8 cellular contexts compared by ENCODE assay signal in genomic region chr12:57590536-57590891, GRCh38. TPM values are rescaled to one million over a fixed set of nuclear protein-coding genes. Genes with fewer than 3 reads are reported as not detected.
A peak's percentile ranks its signal among the peaks of the same experiment; 100 is the strongest.
DNase-seq lines count a peak whose midpoint lies in the region; ATAC-seq, FAIRE-seq and TF ChIP-seq lines count a peak whose summit lies in the region.

No MANE protein-coding gene starts in this region.

- H3K36me3 ChIP-seq in kidney (ENCODE audit: control insufficient read depth in 1 of 2, insufficient read depth in 2 of 2, low read length in 2 of 2) (no peaks in the 10 kb centered on the region), thymus (ENCODE audit: control insufficient read depth, insufficient read depth) (peaks cover 4% of the 10 kb centered on the region)

- peak overlapping the region; percentile 87 for H3K4me3 Mint-ChIP-seq in activated T-cell treated with anti-CD3 and anti-CD28 coated beads, Interleukin-2, amount 50 U/mL, for 24 hours
- peak overlapping the region; percentile 86 for H3K4me3 Mint-ChIP-seq in activated T-helper 2 cell treated with anti-CD3 and anti-CD28 coated beads, Interferon-gamma antibody, Interleukin-2, Interleukin-4, amounts not matched to agents 10 μg/mL and 5 μg/mL and 100 μg/mL, durations not matched to agents 14 hours and 24 hours and 36 hours (ENCODE audit: low read depth)

- no peak for FAIRE-seq in kidney (lab: Jason Lieb, UNC)

- H3K9ac ChIP-seq in kidney (ENCODE audit: low read length in 2 of 2), result peak overlapping the region; percentile 29 to 62

- peaks cover 28% of the 10 kb centered on the region for H3K4me1 Mint-ChIP-seq in activated T-cell treated with anti-CD3 and anti-CD28 coated beads, Interleukin-2, amount 50 U/mL, for 24 hours (ENCODE audit: low read depth)
- H3K4me1 Mint-ChIP-seq in activated T-helper 2 cell treated with anti-CD3 and anti-CD28 coated beads, Interferon-gamma antibody, Interleukin-2, Interleukin-4, amounts not matched to agents 10 μg/mL and 5 μg/mL and 100 μg/mL, durations not matched to agents 14 hours and 24 hours and 36 hours (ENCODE audit: low read depth), result peaks cover 16% of the 10 kb centered on the region

- intact Hi-C loops in activated T-helper 2 cell treated with anti-CD3 and anti-CD28 coated beads, Interferon-gamma antibody, Interleukin-2, Interleukin-4, amounts not matched to agents 10 μg/mL and 5 μg/mL and 100 μg/mL, durations not matched to agents 14 hours and 24 hours and 36 hours (cut with micrococcal nuclease), result loop anchor here (2.0 kb wide), 1 partner anchor 68 kb away; the partner anchor contains the start of gene MBD6
- intact Hi-C loops in kidney (cut with DNase I) (no loop called here), head of caudate nucleus (cut with DNase I) (no loop called here)

- H3K27me3 Mint-ChIP-seq in activated T-cell treated with anti-CD3 and anti-CD28 coated beads, Interleukin-2, amount 50 U/mL, for 24 hours, result no peaks in the 10 kb centered on the region
- no peaks in the 10 kb centered on the region for H3K27me3 Mint-ChIP-seq in activated T-helper 2 cell treated with anti-CD3 and anti-CD28 coated beads, Interferon-gamma antibody, Interleukin-2, Interleukin-4, amounts not matched to agents 10 μg/mL and 5 μg/mL and 100 μg/mL, durations not matched to agents 14 hours and 24 hours and 36 hours (ENCODE audit: low read depth)

- H3K9me3 ChIP-seq in kidney (ENCODE audit: control insufficient read depth in 1 of 2, low read length in 2 of 2) (no peaks in the 10 kb centered on the region), thymus (ENCODE audit: control insufficient read depth) (no peaks in the 10 kb centered on the region)

- H3K27ac ChIP-seq in kidney (ENCODE audit: low read depth in 2 of 2, low read length in 2 of 2), result peak overlapping the region; percentile 67 to 84
- H3K27ac ChIP-seq in thymus (ENCODE audit: low read depth), result peak overlapping the region; percentile 75

- H3K4me1 ChIP-seq in kidney (ENCODE audit: control insufficient read depth in 1 of 2, insufficient read depth in 1 of 2, low read depth in 1 of 2, low read length in 2 of 2), result peaks cover 0 to 7% of the 10 kb centered on the region in 2 donors
- peaks cover 15% of the 10 kb centered on the region for H3K4me1 ChIP-seq in thymus (ENCODE audit: control insufficient read depth, insufficient read depth, low read length)

- H3K4me3 ChIP-seq in kidney (ENCODE audit: low read length in 2 of 2), result peak overlapping the region; percentile 78 to 85
- peak overlapping the region; percentile 90 for H3K4me3 ChIP-seq in thymus (ENCODE audit: low read length)

- TF ChIP-seq CTCF in kidney (IDR thresholded peaks at IDR 0.05; ENCODE audit: borderline replicate concordance, extremely low read depth, insufficient read depth), result no peak

- H3K27me3 ChIP-seq in thymus (ENCODE audit: control insufficient read depth, insufficient read depth), result peaks cover 8% of the 10 kb centered on the region

- WGBS in thymus, result 15% methylated on average over 4 of the region's 4 CpGs

- H3K36me3 Mint-ChIP-seq in activated T-cell treated with anti-CD3 and anti-CD28 coated beads, Interleukin-2, amount 50 U/mL, for 24 hours (ENCODE audit: low read depth), result peaks cover 20% of the 10 kb centered on the region
- H3K36me3 Mint-ChIP-seq in activated T-helper 2 cell treated with anti-CD3 and anti-CD28 coated beads, Interferon-gamma antibody, Interleukin-2, Interleukin-4, amounts not matched to agents 10 μg/mL and 5 μg/mL and 100 μg/mL, durations not matched to agents 14 hours and 24 hours and 36 hours (ENCODE audit: low read depth), result peaks cover 9% of the 10 kb centered on the region

- no peak for DNase-seq in activated T-cell treated with anti-CD3 and anti-CD28 coated beads, Interleukin-2, amount 50 U/mL, for 24 hours
- DNase-seq in activated T-cell treated with anti-CD3 and anti-CD28 coated beads, Interleukin-2, amount 50 U/mL, for 48 hours, result no peak
- DNase-seq in activated T-helper 2 cell treated with anti-CD3 and anti-CD28 coated beads, Interferon-gamma antibody, Interleukin-2, Interleukin-4, amounts not matched to agents 10 μg/mL and 5 μg/mL and 100 μg/mL, durations not matched to agents 14 hours and 24 hours and 36 hours (ENCODE audit: low spot score), result no peak
- DNase-seq in kidney, result no peak
- no peak for DNase-seq in head of caudate nucleus
- DNase-seq in NK-92 (lab: John Stamatoyannopoulos, UW; ENCODE audit: unreplicated experiment), result no peak

- H3K9me3 Mint-ChIP-seq in activated T-cell treated with anti-CD3 and anti-CD28 coated beads, Interleukin-2, amount 50 U/mL, for 24 hours, result no peaks in the 10 kb centered on the region
- H3K9me3 Mint-ChIP-seq in activated T-helper 2 cell treated with anti-CD3 and anti-CD28 coated beads, Interferon-gamma antibody, Interleukin-2, Interleukin-4, amounts not matched to agents 10 μg/mL and 5 μg/mL and 100 μg/mL, durations not matched to agents 14 hours and 24 hours and 36 hours, result no peaks in the 10 kb centered on the region

- H3K27ac Mint-ChIP-seq in activated T-cell treated with anti-CD3 and anti-CD28 coated beads, Interleukin-2, amount 50 U/mL, for 24 hours, result peak overlapping the region; percentile 86
- H3K27ac Mint-ChIP-seq in activated T-helper 2 cell treated with anti-CD3 and anti-CD28 coated beads, Interferon-gamma antibody, Interleukin-2, Interleukin-4, amounts not matched to agents 10 μg/mL and 5 μg/mL and 100 μg/mL, durations not matched to agents 14 hours and 24 hours and 36 hours, result peak overlapping the region; percentile 41

- ATAC-seq in HG03460 (IDR thresholded peaks at IDR 0.05; ENCODE audit: unreplicated experiment), result no peak

RNA-seq across cellular contexts. Expression of gene PIP4K2C, which starts 0.5 kb away (rescaled TPM):
- total RNA-seq in activated T-helper 2 cell treated with anti-CD3 and anti-CD28 coated beads, Interferon-gamma antibody, Interleukin-2, Interleukin-4, amounts not matched to agents 10 μg/mL and 5 μg/mL and 100 μg/mL, durations not matched to agents 14 hours and 24 hours and 36 hours, result 23.2 and 24.6 TPM in 2 replicates
- total RNA-seq in kidney, result 52.4 TPM
- polyA plus RNA-seq in kidney (ENCODE audit: insufficient read depth, low read depth, low replicate concordance) (43.2 TPM), thymus (14.4 TPM)

RNA-seq across cellular contexts. Expression of gene DTX3, which starts 14.1 kb away (rescaled TPM):
- total RNA-seq in activated T-helper 2 cell treated with anti-CD3 and anti-CD28 coated beads, Interferon-gamma antibody, Interleukin-2, Interleukin-4, amounts not matched to agents 10 μg/mL and 5 μg/mL and 100 μg/mL, durations not matched to agents 14 hours and 24 hours and 36 hours, result 17.7 and 21.7 TPM in 2 replicates
- total RNA-seq in kidney, result 34.5 TPM
- polyA plus RNA-seq in kidney (ENCODE audit: insufficient read depth, low read depth, low replicate concordance) (41.2 TPM), thymus (36.8 TPM)

RNA-seq across cellular contexts. Expression of gene ARHGEF25, which starts 20.7 kb away (rescaled TPM):
- 1.9 and 2.3 TPM in 2 replicates for total RNA-seq in activated T-helper 2 cell treated with anti-CD3 and anti-CD28 coated beads, Interferon-gamma antibody, Interleukin-2, Interleukin-4, amounts not matched to agents 10 μg/mL and 5 μg/mL and 100 μg/mL, durations not matched to agents 14 hours and 24 hours and 36 hours
- total RNA-seq in kidney, result 15.0 TPM
- polyA plus RNA-seq in kidney (ENCODE audit: insufficient read depth, low read depth, low replicate concordance) (10.9 TPM), thymus (8.5 TPM)

RNA-seq across cellular contexts. Expression of gene KIF5A, which starts 40.7 kb away (rescaled TPM):
- total RNA-seq in activated T-helper 2 cell treated with anti-CD3 and anti-CD28 coated beads, Interferon-gamma antibody, Interleukin-2, Interleukin-4, amounts not matched to agents 10 μg/mL and 5 μg/mL and 100 μg/mL, durations not matched to agents 14 hours and 24 hours and 36 hours, result 3.0 and 3.4 TPM in 2 replicates
- 1.3 TPM for total RNA-seq in kidney
- polyA plus RNA-seq in kidney (ENCODE audit: insufficient read depth, low read depth, low replicate concordance), result 0.69 TPM
- 0.27 TPM for polyA plus RNA-seq in thymus

RNA-seq across cellular contexts. Expression of gene B4GALNT1, which starts 42.5 kb away (rescaled TPM):
- 10.8 and 11.3 TPM in 2 replicates for total RNA-seq in activated T-helper 2 cell treated with anti-CD3 and anti-CD28 coated beads, Interferon-gamma antibody, Interleukin-2, Interleukin-4, amounts not matched to agents 10 μg/mL and 5 μg/mL and 100 μg/mL, durations not matched to agents 14 hours and 24 hours and 36 hours
- 2.0 TPM for total RNA-seq in kidney
- 1.6 TPM for polyA plus RNA-seq in kidney (ENCODE audit: insufficient read depth, low read depth, low replicate concordance)
- polyA plus RNA-seq in thymus, result 1.3 TPM
